In genomic region chr12:112782921-112783320, GRCh38 we compare ENCODE assay signal across 30 cellular contexts. TPM values are rescaled to one million over a fixed set of nuclear protein-coding genes. Genes with fewer than 3 reads are reported as not detected.
"Had no signal": no experiment of that assay in that cellular context is flagged by ENCODE, and none has a peak within 500 bp of the region (broad histone marks: within the 10 kb centered on the region; RNA-seq: fewer than 3 reads in every experiment).

No MANE protein-coding gene starts in this region.

- H3K4me2 ChIP-seq: neural progenitor cell, smooth muscle cell had no signal

- DNase-seq: islet precursor cell; left ventricle myocardium inferior; naive thymus-derived CD8-positive, alpha-beta T cell; ovary; right lobe of liver; stimulated activated CD4-positive, alpha-beta T cell treated with anti-CD3 and anti-CD28 coated beads, Interleukin-1b, Interleukin-23, amount 100 ng/mL, for 48 hours; stimulated activated CD4-positive, alpha-beta T cell treated with anti-CD3 and anti-CD28 coated beads, Interleukin-2, amount 100 ng/mL, for 48 hours; stimulated activated CD4-positive, alpha-beta T cell treated with anti-CD3 and anti-CD28 coated beads, Interleukin-4, amount 100 ng/mL, for 4 hours; stimulated activated CD8-positive, alpha-beta memory T cell treated with anti-CD3 and anti-CD28 coated beads, Interleukin-4, amount 100 ng/mL, for 48 hours; stimulated activated naive CD4-positive, alpha-beta T cell treated with Interleukin-2 at 50 U/mL for 16 hours; stimulated activated naive CD8-positive, alpha-beta T cell treated with anti-CD3 and anti-CD28 coated beads, Interleukin-15, amount 100 ng/mL, for 72 hours; substantia nigra; uterus had no signal

- H3K27me3 ChIP-seq: neural progenitor cell, ovary, right atrium auricular region, right lobe of liver, tibial nerve, uterus had no signal

- H3K4me1 ChIP-seq: left ventricle myocardium inferior, right atrium auricular region, right lobe of liver, tibial nerve, uterus had no signal

- H3K9ac ChIP-seq: neural progenitor cell had no signal

- H2AFZ ChIP-seq: neural progenitor cell had no signal

- H3K36me3 ChIP-seq: left ventricle myocardium inferior, neural progenitor cell, neutrophil, ovary, right atrium auricular region, right lobe of liver, tibial nerve, uterus had no signal

- H3K9me3 Mint-ChIP-seq: memory B cell; nephron; stimulated activated memory B cell treated with anti-CD40 and anti-IgM and Interleukin-4, amounts not matched to agents 10 μg/mL and 1 μg/mL and 100 μg/mL, for 72 hours; stimulated activated naive CD8-positive, alpha-beta T cell treated with anti-CD3 and anti-CD28 coated beads, Interleukin-15, amount 100 ng/mL, for 72 hours had no signal

- H3K27ac Mint-ChIP-seq: memory B cell; naive thymus-derived CD8-positive, alpha-beta T cell; nephron; neural progenitor cell; progenitor cell of endocrine pancreas; stimulated activated memory B cell treated with anti-CD40 and anti-IgM and Interleukin-4, amounts not matched to agents 10 μg/mL and 1 μg/mL and 100 μg/mL, for 72 hours; stimulated activated naive CD8-positive, alpha-beta T cell treated with anti-CD3 and anti-CD28 coated beads, Interleukin-15, amount 100 ng/mL, for 72 hours; type B pancreatic cell had no signal

- H3K27ac ChIP-seq: left ventricle myocardium inferior, neural progenitor cell, neutrophil, ovary, right atrium auricular region, right lobe of liver, tibial nerve, uterus had no signal

- H3K9me3 ChIP-seq: left ventricle myocardium inferior, neutrophil, ovary, right atrium auricular region, right lobe of liver, uterus had no signal

- H3K36me3 Mint-ChIP-seq: memory B cell; naive thymus-derived CD8-positive, alpha-beta T cell; neural progenitor cell; stimulated activated memory B cell treated with anti-CD40 and anti-IgM and Interleukin-4, amounts not matched to agents 10 μg/mL and 1 μg/mL and 100 μg/mL, for 72 hours; type B pancreatic cell had no signal

- H3K4me1 Mint-ChIP-seq: memory B cell; nephron; stimulated activated memory B cell treated with anti-CD40 and anti-IgM and Interleukin-4, amounts not matched to agents 10 μg/mL and 1 μg/mL and 100 μg/mL, for 72 hours; stimulated activated naive CD8-positive, alpha-beta T cell treated with anti-CD3 and anti-CD28 coated beads, Interleukin-15, amount 100 ng/mL, for 72 hours had no signal

- H3K4me3 Mint-ChIP-seq: memory B cell; naive thymus-derived CD8-positive, alpha-beta T cell; nephron; neural progenitor cell; stimulated activated memory B cell treated with anti-CD40 and anti-IgM and Interleukin-4, amounts not matched to agents 10 μg/mL and 1 μg/mL and 100 μg/mL, for 72 hours; stimulated activated naive CD8-positive, alpha-beta T cell treated with anti-CD3 and anti-CD28 coated beads, Interleukin-15, amount 100 ng/mL, for 72 hours; type B pancreatic cell had no signal

- H3K4me3 ChIP-seq: left ventricle myocardium inferior, lung, neural progenitor cell, ovary, right atrium auricular region, right lobe of liver, smooth muscle cell, tibial nerve, uterus had no signal

RNA-seq across cellular contexts. Expression of gene RPH3A, which starts 8.6 kb away (rescaled TPM):
- total RNA-seq: kidney epithelial cell; left ventricle myocardium inferior; lower leg skin; naive thymus-derived CD8-positive, alpha-beta T cell; ovary; progenitor cell of endocrine pancreas; pulmonary artery endothelial cell; renal cortical epithelial cell; right atrium auricular region; skeletal muscle tissue; smooth muscle cell; tibial nerve; ureter had no signal
- polyA plus RNA-seq: naive thymus-derived CD8-positive, alpha-beta T cell; smooth muscle cell had no signal
